ENCODE assay signal across 1 cellular context in the genomic region with DNA sequence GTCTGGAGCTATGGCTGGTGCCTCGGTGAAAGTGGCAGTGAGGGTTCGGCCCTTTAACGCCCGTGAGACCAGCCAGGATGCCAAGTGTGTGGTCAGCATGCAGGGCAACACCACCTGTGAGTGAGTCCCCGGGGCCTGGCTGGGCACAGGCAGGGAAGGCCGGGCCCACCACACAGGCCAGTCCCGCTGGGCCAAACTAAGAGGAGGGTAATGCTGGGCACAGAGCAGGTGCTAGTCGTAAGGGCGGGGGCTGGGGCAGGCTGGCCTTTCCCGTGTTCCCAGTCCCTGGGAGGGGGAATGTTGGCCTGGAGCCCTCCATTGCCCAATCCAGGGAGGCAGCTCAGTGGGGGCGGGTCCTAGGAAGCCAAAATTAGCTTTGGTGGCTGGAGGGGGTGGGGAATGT.
TF ChIP-seq lines count a peak whose summit lies in the region.

No MANE protein-coding gene starts in this region.

TF ChIP-seq in neural cell, 6 proteins besides CTCF, POLR2A, EP300 and RAD21:
- no peak for TF ChIP-seq EZH2 (IDR thresholded peaks at IDR 0.05; ENCODE audit: borderline replicate concordance, insufficient read depth, low read length, poor library complexity, severe bottlenecking)
- no peak for TF ChIP-seq TAF1 (IDR thresholded peaks at IDR 0.05; ENCODE audit: low read depth)
- TF ChIP-seq MXI1 (conservative IDR thresholded peaks at IDR 0.05; ENCODE audit: poor library complexity, severe bottlenecking) = no peak
- no peak for TF ChIP-seq POLR2AphosphoS5 (IDR thresholded peaks at IDR 0.05)
